In the genomic region with DNA sequence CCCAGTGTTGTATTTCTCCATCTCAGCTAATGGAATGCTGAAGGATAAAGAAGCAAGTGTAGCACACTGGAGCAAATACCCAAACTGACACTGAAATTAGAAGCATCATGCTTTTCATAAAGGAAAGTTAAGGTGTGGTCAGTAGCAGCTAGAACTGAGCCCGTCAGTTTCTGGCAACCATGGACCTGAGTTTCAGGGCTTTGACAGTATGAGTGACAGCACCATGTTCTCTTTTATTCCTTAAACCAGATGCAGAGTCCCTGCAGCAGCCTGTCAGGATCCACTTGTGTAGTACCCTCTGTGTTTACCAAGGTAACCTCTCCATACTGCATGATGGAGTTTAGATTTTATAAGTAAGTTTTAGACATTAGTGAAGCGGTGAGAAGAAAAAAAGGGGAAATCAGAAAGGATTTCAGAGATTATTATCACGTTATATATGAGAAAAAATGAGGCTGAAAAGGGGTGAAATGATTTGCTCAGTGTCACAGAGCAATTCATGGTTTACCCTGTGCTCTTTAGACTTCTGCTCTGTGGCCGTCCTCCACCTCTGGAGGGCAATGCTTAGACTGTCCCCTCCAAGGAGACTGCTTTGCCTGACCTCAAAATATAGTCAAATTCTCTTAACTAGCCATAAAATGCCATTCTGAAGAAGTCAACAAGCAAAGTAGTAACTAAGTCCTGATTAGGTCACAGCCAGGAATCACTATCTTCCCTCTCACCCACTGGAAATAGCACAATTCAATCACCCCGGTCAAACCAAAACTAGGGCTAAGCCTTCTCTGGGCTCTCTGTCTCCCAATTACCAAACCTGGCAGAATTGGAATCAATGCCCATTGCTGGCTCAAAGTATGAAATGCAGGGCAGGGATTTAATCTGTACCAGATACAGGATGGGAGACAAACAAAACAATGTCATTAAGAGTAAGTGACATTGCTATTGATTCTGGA, we compare ENCODE assay signal across 15 cellular contexts. TPM values are rescaled to one million over a fixed set of nuclear protein-coding genes. Genes with fewer than 3 reads are reported as not detected.
DNase-seq lines count a peak whose midpoint lies in the region; ATAC-seq and TF ChIP-seq lines count a peak whose summit lies in the region.
"Had no signal": no experiment of that assay in that cellular context is flagged by ENCODE, and none has a peak within 500 bp of the region (broad histone marks: within the 10 kb centered on the region; RNA-seq: fewer than 3 reads in every experiment).

No MANE protein-coding gene starts in this region.

- H3K27me3 Mint-ChIP-seq in dendritic cell treated with granulocyte-macrophage colony-stimulating factor and Interleukin-4, amounts not matched to agents 40 ng/mL and 50 ng/mL, for 4 days, result no peaks in the 10 kb centered on the region
- H3K27me3 Mint-ChIP-seq: activated naive CD8-positive, alpha-beta T cell treated with anti-CD3 and anti-CD28 coated beads, Interleukin-2, amount 50 U/mL, for 24 hours had no signal

- no peak for ATAC-seq in DND-41 (ENCODE audit: insufficient read depth, low read depth)
- ATAC-seq in HG02642 (IDR thresholded peaks at IDR 0.05; ENCODE audit: poor library complexity, unreplicated experiment), result peak; percentile 40
- ATAC-seq in GM18511 (IDR thresholded peaks at IDR 0.05; ENCODE audit: unreplicated experiment), result no peak

- H3K79me2 ChIP-seq in DND-41 (ENCODE audit: insufficient read depth, low read length) (no peaks in the 10 kb centered on the region), parathyroid adenoma (no peaks in the 10 kb centered on the region)

- H3K9ac ChIP-seq in DND-41 (ENCODE audit: low read depth, low read length) (no peak overlapping the region), parathyroid adenoma (no peak overlapping the region)

- no peak for TF ChIP-seq CTCF in DND-41 (IDR thresholded peaks at IDR 0.05; ENCODE audit: borderline replicate concordance, extremely low read depth, low read length, poor library complexity, severe bottlenecking)
- TF ChIP-seq CTCF in parathyroid adenoma (IDR thresholded peaks at IDR 0.05), result no peak
- no peak for TF ChIP-seq CTCF in testis (IDR thresholded peaks at IDR 0.05)

- peaks cover 25% of the 10 kb centered on the region for H3K4me1 Mint-ChIP-seq in dendritic cell treated with granulocyte-macrophage colony-stimulating factor and Interleukin-4, amounts not matched to agents 40 ng/mL and 50 ng/mL, for 4 days (ENCODE audit: low read depth)

- H3K4me3 ChIP-seq in DND-41 (ENCODE audit: low read depth in 1 of 2, low read length in 2 of 2) (no peak overlapping the region), parathyroid adenoma (ENCODE audit: low read depth, low read length) (no peak overlapping the region), testis (no peak overlapping the region)

- H3K27ac ChIP-seq in DND-41 (ENCODE audit: low read length), result no peak overlapping the region
- H3K27ac ChIP-seq in parathyroid adenoma, result peak overlapping the region; percentile 69
- no peak overlapping the region for H3K27ac ChIP-seq in testis

- intact Hi-C loops in dendritic cell treated with granulocyte-macrophage colony-stimulating factor and Interleukin-4, amounts not matched to agents 40 ng/mL and 50 ng/mL, for 4 days (cut with micrococcal nuclease), result no loop called here
- intact Hi-C loops in testis (cut with DNase I; ENCODE audit: low total_unique reads), result no loop called here

- H3K36me3 ChIP-seq in DND-41 (ENCODE audit: insufficient read depth, low read length) (no peaks in the 10 kb centered on the region), parathyroid adenoma (ENCODE audit: control insufficient read depth, insufficient read depth, low read length) (no peaks in the 10 kb centered on the region), testis (ENCODE audit: low read depth, missing control alignments) (no peaks in the 10 kb centered on the region)

- 88 to 91% methylated on average over 5 of the region's 5 CpGs for WGBS in testis, 2 donors

- DNase-seq in DND-41 (no peak), cerebellar cortex (ENCODE audit: low spot score) (no peak), epidermal melanocyte (ENCODE audit: insufficient read length, low spot score) (no peak), testis (no peak)
- DNase-seq: activated CD4-positive, CD25-positive, alpha-beta regulatory T cell; activated naive CD8-positive, alpha-beta T cell treated with anti-CD3 and anti-CD28 coated beads, Interleukin-2, amount 50 U/mL, for 24 hours; NCI-H2029 treated with DMSO at 0.1 percent for 48 hours; nucleus accumbens; stimulated activated CD4-positive, alpha-beta T cell treated with anti-CD3 and anti-CD28 coated beads, Interleukin-2, amount 100 ng/mL, for 24 hours had no signal

- no peaks in the 10 kb centered on the region; the same call in 1 of the 2 replicates for H3K4me1 ChIP-seq in DND-41 (ENCODE audit: insufficient read depth, low read length)
- H3K4me1 ChIP-seq in parathyroid adenoma, result peaks cover 29% of the 10 kb centered on the region
- no peaks in the 10 kb centered on the region for H3K4me1 ChIP-seq in testis

- H3K27me3 ChIP-seq in DND-41 (ENCODE audit: insufficient read depth, low read length, poor library complexity), result peaks cover 5% of the 10 kb centered on the region
- no peaks in the 10 kb centered on the region for H3K27me3 ChIP-seq in parathyroid adenoma (ENCODE audit: control insufficient read depth, insufficient read depth, low read length)
- no peaks in the 10 kb centered on the region for H3K27me3 ChIP-seq in testis

- no peaks in the 10 kb centered on the region for H4K20me1 ChIP-seq in DND-41 (ENCODE audit: insufficient read depth, low read length)

- H3K9me3 Mint-ChIP-seq in dendritic cell treated with granulocyte-macrophage colony-stimulating factor and Interleukin-4, amounts not matched to agents 40 ng/mL and 50 ng/mL, for 4 days, result no peaks in the 10 kb centered on the region
- H3K9me3 Mint-ChIP-seq: activated naive CD8-positive, alpha-beta T cell treated with anti-CD3 and anti-CD28 coated beads, Interleukin-2, amount 50 U/mL, for 24 hours had no signal

- no peak for TF ChIP-seq POLR2A in testis (IDR thresholded peaks at IDR 0.05)

- H2AFZ ChIP-seq in DND-41 (ENCODE audit: low read depth, low read length) (peak overlapping the region; percentile 36; the same call in 1 of the 2 replicates), parathyroid adenoma (peak overlapping the region; percentile 78)

- H3K27ac Mint-ChIP-seq in dendritic cell treated with granulocyte-macrophage colony-stimulating factor and Interleukin-4, amounts not matched to agents 40 ng/mL and 50 ng/mL, for 4 days, result peak overlapping the region; percentile 71

- H3K9me3 ChIP-seq in DND-41 (ENCODE audit: insufficient read depth, low read length, severe bottlenecking) (no peaks in the 10 kb centered on the region), parathyroid adenoma (ENCODE audit: control insufficient read depth, low read length) (no peaks in the 10 kb centered on the region), testis (no peaks in the 10 kb centered on the region)

- no peaks in the 10 kb centered on the region for H3K36me3 Mint-ChIP-seq in dendritic cell treated with granulocyte-macrophage colony-stimulating factor and Interleukin-4, amounts not matched to agents 40 ng/mL and 50 ng/mL, for 4 days (ENCODE audit: low read depth)

- H3K4me2 ChIP-seq in DND-41 (ENCODE audit: insufficient read depth, low read length) (no peak overlapping the region), parathyroid adenoma (ENCODE audit: low read length) (peak overlapping the region; percentile 10)

- H3K4me3 Mint-ChIP-seq in dendritic cell treated with granulocyte-macrophage colony-stimulating factor and Interleukin-4, amounts not matched to agents 40 ng/mL and 50 ng/mL, for 4 days, result peak overlapping the region; percentile 7

RNA-seq across cellular contexts. Expression of a gene that starts 10.5 kb away (rescaled TPM):
- under 1 TPM; 0.43 to 0.79 TPM for total RNA-seq in testis
- 7.2 TPM for polyA plus RNA-seq in testis (ENCODE audit: insufficient read depth, low read depth, low replicate concordance)
- total RNA-seq: Daoy, lung microvascular endothelial cell had no signal

RNA-seq across cellular contexts. Expression of a gene that starts 32.1 kb away (rescaled TPM):
- total RNA-seq in testis, result 1 to 10 TPM; 2.0 to 7.4 TPM
- polyA plus RNA-seq in testis (ENCODE audit: insufficient read depth, low read depth, low replicate concordance), result 23.4 TPM
- total RNA-seq: Daoy, lung microvascular endothelial cell had no signal
